In the genomic region with DNA sequence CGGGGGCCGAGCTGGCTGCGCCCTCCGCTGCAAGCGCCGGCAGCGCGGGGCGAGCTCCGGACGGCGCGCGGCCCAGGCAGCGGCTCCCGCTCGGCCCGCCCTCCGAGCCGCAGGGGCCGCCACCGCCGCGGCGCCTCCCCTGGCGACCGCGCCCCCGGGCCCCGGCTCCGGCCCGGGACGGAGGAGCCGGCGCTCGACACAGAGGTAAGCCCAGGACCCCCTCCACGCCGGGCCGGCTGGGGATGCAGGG, we compare ENCODE assay signal across 9 cellular contexts. TPM values are rescaled to one million over a fixed set of nuclear protein-coding genes. Genes with fewer than 3 reads are reported as not detected.
DNase-seq lines count a peak whose midpoint lies in the region; ATAC-seq and TF ChIP-seq lines count a peak whose summit lies in the region.
"Had no signal": no experiment of that assay in that cellular context is flagged by ENCODE, and none has a peak within 500 bp of the region (broad histone marks: within the 10 kb centered on the region; RNA-seq: fewer than 3 reads in every experiment).

No MANE protein-coding gene starts in this region.

- peaks cover 30% of the 10 kb centered on the region for H3K4me1 Mint-ChIP-seq in T-helper 2 cell treated with Interferon-gamma antibody and Interleukin-4, amounts not matched to agents 5 μg/mL and 100 μg/mL, for 36 hours (ENCODE audit: low read depth)

- H3K9me3 Mint-ChIP-seq in T-helper 2 cell treated with Interferon-gamma antibody and Interleukin-4, amounts not matched to agents 5 μg/mL and 100 μg/mL, for 36 hours = no peaks in the 10 kb centered on the region

- H3K36me3 ChIP-seq in kidney epithelial cell (ENCODE audit: control insufficient read depth, insufficient read depth, low read length) (no peaks in the 10 kb centered on the region), upper lobe of right lung (no peaks in the 10 kb centered on the region)

- peak overlapping the region; percentile 87 for H3K27ac ChIP-seq in upper lobe of right lung

- intact Hi-C loops in upper lobe of right lung (cut with DNase I) = no loop called here

- H3K4me1 ChIP-seq in upper lobe of right lung = peaks cover 31% of the 10 kb centered on the region

- H3K4me3 Mint-ChIP-seq in T-helper 2 cell treated with Interferon-gamma antibody and Interleukin-4, amounts not matched to agents 5 μg/mL and 100 μg/mL, for 36 hours = no peak overlapping the region

- no peak for TF ChIP-seq CTCF in WI38 (IDR thresholded peaks at IDR 0.05; ENCODE audit: low read depth, low read length)
- TF ChIP-seq CTCF in kidney epithelial cell (IDR thresholded peaks at IDR 0.05; ENCODE audit: insufficient read depth, low read length, poor library complexity, severe bottlenecking) = no peak
- no peak for TF ChIP-seq CTCF in upper lobe of right lung (IDR thresholded peaks at IDR 0.05)

- H3K4me3 ChIP-seq in WI38 (ENCODE audit: low read depth, low read length) = peak overlapping the region; percentile 79
- H3K4me3 ChIP-seq in kidney epithelial cell (ENCODE audit: low read depth, low read length) = peak overlapping the region; percentile 69
- H3K4me3 ChIP-seq in upper lobe of right lung = peak overlapping the region; percentile 85

- peaks cover 8% of the 10 kb centered on the region for H3K27me3 Mint-ChIP-seq in T-helper 2 cell treated with Interferon-gamma antibody and Interleukin-4, amounts not matched to agents 5 μg/mL and 100 μg/mL, for 36 hours (ENCODE audit: low read depth)

- peaks cover 12% of the 10 kb centered on the region for H3K36me3 Mint-ChIP-seq in T-helper 2 cell treated with Interferon-gamma antibody and Interleukin-4, amounts not matched to agents 5 μg/mL and 100 μg/mL, for 36 hours (ENCODE audit: low read depth)
- H3K36me3 Mint-ChIP-seq: CD4-positive, CD25-positive, alpha-beta regulatory T cell had no signal

- DNase-seq in T-helper 2 cell treated with Interferon-gamma antibody and Interleukin-4, amounts not matched to agents 5 μg/mL and 100 μg/mL, for 36 hours (ENCODE audit: low spot score) = peak; percentile 40
- DNase-seq in T-helper 2 cell (no peak), kidney epithelial cell (ENCODE audit: low read depth) (no peak), upper lobe of right lung (no peak), NCI-H146 (lab: John Stamatoyannopoulos, UW) (no peak), occipital lobe (lab: John Stamatoyannopoulos, UW) (no peak)

- ATAC-seq in HG02763 (IDR thresholded peaks at IDR 0.05; ENCODE audit: unreplicated experiment) (peak; percentile 55), upper lobe of right lung (no peak)

- no peak overlapping the region for H3K27ac Mint-ChIP-seq in T-helper 2 cell treated with Interferon-gamma antibody and Interleukin-4, amounts not matched to agents 5 μg/mL and 100 μg/mL, for 36 hours

- no peaks in the 10 kb centered on the region for H3K27me3 ChIP-seq in kidney epithelial cell (ENCODE audit: control insufficient read depth, insufficient read depth, low read length)
- no peaks in the 10 kb centered on the region for H3K27me3 ChIP-seq in upper lobe of right lung

- no peaks in the 10 kb centered on the region for H3K9me3 ChIP-seq in upper lobe of right lung

RNA-seq across cellular contexts. Expression of gene SPATS2L, which starts 0.2 kb away (rescaled TPM):
- total RNA-seq in kidney epithelial cell = 77.3 and 82.3 TPM in 2 replicates
- total RNA-seq in upper lobe of right lung = 92.7 TPM
- 43.8 TPM for total RNA-seq in occipital lobe
